Comparison of ENCODE assay signal across 23 cellular contexts in genomic region chrX:27039332-27039731, GRCh38.
"Had no signal": no experiment of that assay in that cellular context is flagged by ENCODE, and none has a peak within 500 bp of the region (broad histone marks: within the 10 kb centered on the region; RNA-seq: fewer than 3 reads in every experiment).

No MANE protein-coding gene starts in this region.

- H3K4me3 ChIP-seq: colonic mucosa, esophagus muscularis mucosa, gastroesophageal sphincter, heart left ventricle, hepatocyte, left lung, lower lobe of right lung had no signal

- H3K4me3 Mint-ChIP-seq: dendritic cell treated with granulocyte-macrophage colony-stimulating factor and Interleukin-4, amounts not matched to agents 40 ng/mL and 50 ng/mL, for 4 days; effector memory CD8-positive, alpha-beta T cell; endodermal cell; immature natural killer cell; mesothelial cell of epicardium had no signal

- H3K27ac ChIP-seq: colonic mucosa, epithelial cell of prostate, esophagus muscularis mucosa, foreskin keratinocyte, gastroesophageal sphincter, heart left ventricle, hepatocyte, left lung, lower lobe of right lung had no signal

- H2AFZ ChIP-seq: hepatocyte had no signal

- DNase-seq: colonic mucosa; cortex of kidney; effector CD8-positive, alpha-beta T cell; effector memory CD8-positive, alpha-beta T cell; endodermal cell; foreskin keratinocyte; heart left ventricle; hypothalamus; immature natural killer cell; islet precursor cell; left cardiac atrium; left lung; left ventricle myocardium superior; lower lobe of right lung; mesenchymal stem cell had no signal

- H3K4me1 Mint-ChIP-seq: endodermal cell, immature natural killer cell, mesothelial cell of epicardium had no signal

- H3K36me3 ChIP-seq: colonic mucosa, esophagus muscularis mucosa, gastroesophageal sphincter, heart left ventricle, left lung, lower lobe of right lung had no signal

- H3K27me3 ChIP-seq: colonic mucosa, esophagus muscularis mucosa, foreskin keratinocyte, gastroesophageal sphincter, heart left ventricle, hepatocyte, left lung had no signal

- H3K4me1 ChIP-seq: colonic mucosa, esophagus muscularis mucosa, foreskin keratinocyte, gastroesophageal sphincter, heart left ventricle, left lung, lower lobe of right lung had no signal

- H3K9me3 ChIP-seq: colonic mucosa, esophagus muscularis mucosa, gastroesophageal sphincter, heart left ventricle, left lung, lower lobe of right lung had no signal

- H3K79me2 ChIP-seq: hepatocyte had no signal

- H3K9me3 Mint-ChIP-seq: dendritic cell treated with granulocyte-macrophage colony-stimulating factor and Interleukin-4, amounts not matched to agents 40 ng/mL and 50 ng/mL, for 4 days; effector memory CD8-positive, alpha-beta T cell had no signal

- H3K27me3 Mint-ChIP-seq: dendritic cell treated with granulocyte-macrophage colony-stimulating factor and Interleukin-4, amounts not matched to agents 40 ng/mL and 50 ng/mL, for 4 days; effector memory CD8-positive, alpha-beta T cell had no signal

- ATAC-seq: effector memory CD8-positive, alpha-beta T cell; foreskin keratinocyte; gastroesophageal sphincter; heart left ventricle; left cardiac atrium; left lung; left ventricle myocardium superior; lower lobe of right lung had no signal

- H3K36me3 Mint-ChIP-seq: immature natural killer cell, mesothelial cell of epicardium had no signal

- FAIRE-seq: endometrium, frontal cortex had no signal

- H3K27ac Mint-ChIP-seq: dendritic cell treated with granulocyte-macrophage colony-stimulating factor and Interleukin-4, amounts not matched to agents 40 ng/mL and 50 ng/mL, for 4 days; effector memory CD8-positive, alpha-beta T cell; endodermal cell; immature natural killer cell; mesothelial cell of epicardium had no signal

- H3K4me2 ChIP-seq: hepatocyte had no signal
